ENCODE assay signal across 2 cellular contexts in genomic region chr3:156981005-156981404, GRCh38.
TF ChIP-seq lines count a peak whose summit lies in the region.

No MANE protein-coding gene starts in this region.

TF ChIP-seq in K562, 482 proteins besides CTCF, POLR2A, EP300 and RAD21:
- TF ChIP-seq CEBPG (CRISPR knock-in tag; IDR thresholded peaks at IDR 0.05) (no peak), CEBPG (tag; conservative IDR thresholded peaks at IDR 0.05 in 1 of 2, IDR thresholded peaks at IDR 0.05 in 1 of 2) (peak; percentile 47 to 77; a peak in 3 of 4 replicates), CEBPB (tag; IDR thresholded peaks at IDR 0.05) (peak; percentile 88), ARID2 (IDR thresholded peaks at IDR 0.05) (no peak), TBP (optimal IDR thresholded peaks at IDR 0.05; ENCODE audit: low read depth, low read length) (no peak), ZNF253 (CRISPR knock-in tag; conservative IDR thresholded peaks at IDR 0.05) (no peak)

TF ChIP-seq in GM23338, 12 proteins besides CTCF, POLR2A, EP300 and RAD21:
- TF ChIP-seq EZH2 (IDR thresholded peaks at IDR 0.05; ENCODE audit: low read depth, unreplicated experiment) (no peak), JUNB (IDR thresholded peaks at IDR 0.05; ENCODE audit: unreplicated experiment) (no peak), CREB1 (CRISPR knock-in tag; IDR thresholded peaks at IDR 0.05; ENCODE audit: low read depth) (no peak), ZNF114 (CRISPR knock-in tag; IDR thresholded peaks at IDR 0.05) (no peak), ZNF331 (CRISPR knock-in tag; IDR thresholded peaks at IDR 0.05; ENCODE audit: low read depth) (no peak), NANOG (IDR thresholded peaks at IDR 0.05; ENCODE audit: borderline replicate concordance) (no peak), ETS1 (IDR thresholded peaks at IDR 0.05) (no peak), EZH2phosphoT487 (IDR thresholded peaks at IDR 0.05; ENCODE audit: unreplicated experiment) (no peak), REST (IDR thresholded peaks at IDR 0.05; ENCODE audit: unreplicated experiment) (no peak), STAT1 (IDR thresholded peaks at IDR 0.05; ENCODE audit: unreplicated experiment) (no peak), POLR2AphosphoS5 (IDR thresholded peaks at IDR 0.05; ENCODE audit: low read depth) (no peak)
